ENCODE assay signal across 20 cellular contexts in genomic region chr21:39009587-39010225, GRCh38.
DNase-seq lines count a peak whose midpoint lies in the region; ATAC-seq and TF ChIP-seq lines count a peak whose summit lies in the region.
"Had no signal": no experiment of that assay in that cellular context is flagged by ENCODE, and none has a peak within 500 bp of the region (broad histone marks: within the 10 kb centered on the region; RNA-seq: fewer than 3 reads in every experiment).

No MANE protein-coding gene starts in this region.

- no peak overlapping the region for H3K4me3 Mint-ChIP-seq in activated CD8-positive, alpha-beta T cell treated with anti-CD3 and anti-CD28 coated beads for 36 hours
- H3K4me3 Mint-ChIP-seq: CD8-positive, alpha-beta memory T cell had no signal

- peak overlapping the region in 1 of 11 experiments; percentile 5; a peak in 1 of 22 replicates for H3K9ac ChIP-seq in BLaER1 treated with 17β-estradiol and CSF1 and Interleukin-3, amounts not matched to agents 10 nM and 100 nM

- H3K27ac Mint-ChIP-seq in activated CD8-positive, alpha-beta T cell treated with anti-CD3 and anti-CD28 coated beads for 36 hours = no peak overlapping the region
- H3K27ac Mint-ChIP-seq: CD8-positive, alpha-beta memory T cell had no signal

- H3K27me3 ChIP-seq in BLaER1 treated with 17β-estradiol and CSF1 and Interleukin-3, amounts not matched to agents 10 nM and 100 nM = no peaks in the 10 kb centered on the region
- H3K27me3 ChIP-seq in lower lobe of right lung (ENCODE audit: low read depth) (no peaks in the 10 kb centered on the region), spleen (replicated peaks in 1 of 7) (peaks cover 0 to 5% (median 0%) of the 10 kb centered on the region in 7 donors)

- no peak for TF ChIP-seq CTCF in RWPE1 (conservative IDR thresholded peaks at IDR 0.05; ENCODE audit: low read depth)
- no peak for TF ChIP-seq CTCF in lower lobe of right lung (IDR thresholded peaks at IDR 0.05)
- TF ChIP-seq CTCF in spleen (IDR thresholded peaks at IDR 0.05 in 8 of 11, conservative IDR thresholded peaks at IDR 0.05 in 3 of 11) = no peak
- TF ChIP-seq CTCF in activated CD8-positive, alpha-beta T cell treated with anti-CD3 and anti-CD28 coated beads for 36 hours (IDR thresholded peaks at IDR 0.05) = no peak

- ATAC-seq in lower lobe of right lung (no peak), HG03432 (IDR thresholded peaks at IDR 0.05; ENCODE audit: unreplicated experiment) (no peak)
- ATAC-seq in activated CD8-positive, alpha-beta T cell treated with anti-CD3 and anti-CD28 coated beads for 36 hours = no peak
- ATAC-seq: A549 had no signal

- H3K4me2 ChIP-seq in BLaER1 treated with 17β-estradiol and CSF1 and Interleukin-3, amounts not matched to agents 10 nM and 100 nM = peak overlapping the region in 8 of 11 experiments; percentile 2 to 91 (median 42); a peak in 10 of 22 replicates
- H3K4me2 ChIP-seq: A549, PC-9 had no signal

- peaks cover 72 to 93% (median 80%) of the 10 kb centered on the region in 10 experiments for H3K4me1 ChIP-seq in BLaER1 treated with 17β-estradiol and CSF1 and Interleukin-3, amounts not matched to agents 10 nM and 100 nM
- peaks cover 62% of the 10 kb centered on the region for H3K4me1 ChIP-seq in lower lobe of right lung
- peaks cover 4 to 77% (median 51%) of the 10 kb centered on the region in 6 donors for H3K4me1 ChIP-seq in spleen
- H3K4me1 ChIP-seq: SJCRH30 had no signal

- intact Hi-C loops in lower lobe of right lung (cut with DNase I) = no loop called here
- intact Hi-C loops in spleen (cut with DNase I; ENCODE audit: low total_unique reads) = no loop called here
- intact Hi-C loops in activated CD8-positive, alpha-beta T cell treated with anti-CD3 and anti-CD28 coated beads for 36 hours (cut with micrococcal nuclease) = no loop called here

- H3K4me1 Mint-ChIP-seq in activated CD8-positive, alpha-beta T cell treated with anti-CD3 and anti-CD28 coated beads for 36 hours (ENCODE audit: low read depth) = peaks cover 3% of the 10 kb centered on the region

- POLR2A ChIA-PET in RWPE1 (lab: Yijun Ruan, JAX; ENCODE audit: low non-redundant PET) = interaction anchor here (0.6 kb wide), 1 partner anchor 10 kb away, joined by 3 read pairs; no protein-coding TSS in a partner anchor
- POLR2A ChIA-PET in activated CD8-positive, alpha-beta T cell treated with anti-CD3 and anti-CD28 coated beads for 36 hours (lab: Charles Lee) = no interaction called here

- H3K36me3 ChIP-seq in BLaER1 treated with 17β-estradiol and CSF1 and Interleukin-3, amounts not matched to agents 10 nM and 100 nM = peaks cover 0 to 10% (median 0%) of the 10 kb centered on the region in 11 experiments; a peak in 2 of 22 replicates
- H3K36me3 ChIP-seq in lower lobe of right lung (no peaks in the 10 kb centered on the region), spleen (no peaks in the 10 kb centered on the region)
- H3K36me3 ChIP-seq: SJCRH30 had no signal

- 65 to 81% (median 73%) methylated on average over 6 to 7 of the region's 7 CpGs for WGBS in spleen, 5 donors

- no peak for DNase-seq in RWPE1 (ENCODE audit: low spot score)
- no peak for DNase-seq in lower lobe of right lung
- no peak for DNase-seq in spleen
- no peak for DNase-seq in GF-D8 (lab: John Stamatoyannopoulos, UW)
- no peak for DNase-seq in CD1c-positive myeloid dendritic cell (ENCODE audit: extremely low spot score)
- DNase-seq in activated CD8-positive, alpha-beta T cell treated with anti-CD3 and anti-CD28 coated beads for 36 hours = no peak
- DNase-seq: CD8-positive, alpha-beta memory T cell; DMS79; HCEC 1CT; KBM-7; NCI-H1105 treated with DMSO at 0.1 percent for 48 hours; NCI-H1694 treated with DMSO at 0.1 percent for 48 hours; NCI-H226; NCI-H524; NCI-H82; PC-9; SJCRH30 had no signal

- peak overlapping the region in 5 of 11 experiments; percentile 0 to 52 (median 38); a peak in 7 of 22 replicates for H3K27ac ChIP-seq in BLaER1 treated with 17β-estradiol and CSF1 and Interleukin-3, amounts not matched to agents 10 nM and 100 nM
- peak overlapping the region; percentile 29 for H3K27ac ChIP-seq in RWPE1
- peak overlapping the region; percentile 42 for H3K27ac ChIP-seq in lower lobe of right lung
- peak overlapping the region; percentile 53 to 92 (median 80) for H3K27ac ChIP-seq in spleen
- H3K27ac ChIP-seq: A549, PC-9, SJCRH30 had no signal

- peaks cover 13 to 47% (median 32%) of the 10 kb centered on the region in 11 experiments; a peak in 20 of 22 replicates for H3K9me3 ChIP-seq in BLaER1 treated with 17β-estradiol and CSF1 and Interleukin-3, amounts not matched to agents 10 nM and 100 nM (replicated peaks in 1 of 11)
- H3K9me3 ChIP-seq in lower lobe of right lung (no peaks in the 10 kb centered on the region), spleen (no peaks in the 10 kb centered on the region)
- H3K9me3 ChIP-seq: A549, SJCRH30 had no signal

- no peak overlapping the region for H3K4me3 ChIP-seq in BLaER1 treated with 17β-estradiol and CSF1 and Interleukin-3, amounts not matched to agents 10 nM and 100 nM
- no peak overlapping the region for H3K4me3 ChIP-seq in lower lobe of right lung
- no peak overlapping the region for H3K4me3 ChIP-seq in spleen
- H3K4me3 ChIP-seq: A549, PC-9, SJCRH30 had no signal

- CTCF ChIA-PET in RWPE1 (lab: Yijun Ruan, JAX) = no interaction called here
- CTCF ChIA-PET in activated CD8-positive, alpha-beta T cell treated with anti-CD3 and anti-CD28 coated beads for 36 hours (lab: Charles Lee) = no interaction called here

- H3K9me3 Mint-ChIP-seq in activated CD8-positive, alpha-beta T cell treated with anti-CD3 and anti-CD28 coated beads for 36 hours = no peaks in the 10 kb centered on the region
- H3K9me3 Mint-ChIP-seq: CD8-positive, alpha-beta memory T cell had no signal

- no peaks in the 10 kb centered on the region for H4K20me1 ChIP-seq in BLaER1 treated with 17β-estradiol and CSF1 and Interleukin-3, amounts not matched to agents 10 nM and 100 nM

- no peak for TF ChIP-seq POLR2A in spleen (IDR thresholded peaks at IDR 0.05)

- peaks cover 3% of the 10 kb centered on the region for H3K27me3 Mint-ChIP-seq in activated CD8-positive, alpha-beta T cell treated with anti-CD3 and anti-CD28 coated beads for 36 hours

- no peaks in the 10 kb centered on the region for H3K36me3 Mint-ChIP-seq in activated CD8-positive, alpha-beta T cell treated with anti-CD3 and anti-CD28 coated beads for 36 hours (ENCODE audit: low read depth)
- H3K36me3 Mint-ChIP-seq: CD8-positive, alpha-beta memory T cell had no signal
